Comparison of ENCODE assay signal across 1 cellular context in the genomic region with DNA sequence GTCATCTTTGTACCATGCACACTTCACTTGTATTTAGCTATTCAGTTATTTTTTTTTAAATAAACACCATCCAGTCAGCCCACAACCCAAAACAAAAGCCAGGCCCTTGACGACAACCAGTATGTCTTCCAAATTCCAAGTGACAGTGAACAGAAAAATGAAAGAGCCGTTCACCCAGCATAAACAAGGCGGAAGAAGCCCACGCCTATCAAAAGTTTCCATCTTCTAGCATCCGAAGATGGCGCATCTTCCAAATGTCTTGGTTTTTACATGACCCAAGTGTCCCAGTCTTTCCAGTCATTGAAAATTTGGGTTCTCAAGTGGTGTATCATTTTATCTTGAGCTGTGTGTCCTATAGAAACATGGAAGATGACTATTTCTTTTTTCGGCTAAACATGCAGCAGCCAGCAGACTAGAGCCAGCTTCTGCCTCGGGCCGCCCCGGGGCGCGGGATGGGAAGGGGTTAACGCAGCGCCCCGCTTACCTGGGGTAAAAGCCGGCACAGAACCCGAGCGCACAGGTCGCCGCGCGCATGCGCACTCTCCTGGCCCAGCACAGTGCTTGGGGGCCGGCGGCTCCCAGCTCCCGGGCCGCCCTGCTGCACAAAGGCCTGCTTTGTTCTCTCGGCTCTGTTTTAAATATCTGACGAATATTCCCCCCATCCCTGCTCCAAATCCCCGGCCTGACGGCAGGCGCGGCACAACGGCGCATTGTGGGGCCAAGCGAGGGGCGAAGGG.
TF ChIP-seq lines count a peak whose summit lies in the region.

No MANE protein-coding gene starts in this region.

TF ChIP-seq in H1, 55 proteins besides CTCF, POLR2A, EP300 and RAD21:
- TF ChIP-seq NRF1 (IDR thresholded peaks at IDR 0.05; ENCODE audit: low read depth, low read length) (peak; percentile 76), RBBP5 (IDR thresholded peaks at IDR 0.05; ENCODE audit: borderline replicate concordance, low read depth, low read length) (no peak), PHF8 (conservative IDR thresholded peaks at IDR 0.05; ENCODE audit: low read depth, low read length) (peak; percentile 57; the same call in 1 of the 2 replicates), POLR2AphosphoS5 (IDR thresholded peaks at IDR 0.05; ENCODE audit: low read depth, low read length) (no peak), TAF1 (IDR thresholded peaks at IDR 0.05; ENCODE audit: low read depth, low read length) (peak; percentile 57; the same call in 1 of the 2 replicates)
